20 cellular contexts compared by ENCODE assay signal in genomic region chr9:137836151-137836830, GRCh38. TPM values are rescaled to one million over a fixed set of nuclear protein-coding genes. Genes with fewer than 3 reads are reported as not detected.
DNase-seq lines count a peak whose midpoint lies in the region; ATAC-seq, FAIRE-seq and TF ChIP-seq lines count a peak whose summit lies in the region.
"Had no signal": no experiment of that assay in that cellular context is flagged by ENCODE, and none has a peak within 500 bp of the region (broad histone marks: within the 10 kb centered on the region; RNA-seq: fewer than 3 reads in every experiment).

No MANE protein-coding gene starts in this region.

- no peaks in the 10 kb centered on the region for H3K79me2 ChIP-seq in HepG2 (ENCODE audit: insufficient read depth, low read length)

- BruUV-seq in HepG2 (replicated peaks; lab: Mats Ljungman, UMichigan), result no TSS peak

- H3K9ac ChIP-seq in HepG2 (ENCODE audit: insufficient read depth, low read depth, low read length), result no peak overlapping the region

- H3K4me1 ChIP-seq in HepG2 (ENCODE audit: insufficient read depth, low read length), result no peaks in the 10 kb centered on the region
- H3K4me1 ChIP-seq in right lobe of liver, result no peaks in the 10 kb centered on the region
- H3K4me1 ChIP-seq: HAP-1, Peyer's patch had no signal

- H3K9me3 ChIP-seq in HepG2 (ENCODE audit: low read length), result no peaks in the 10 kb centered on the region
- H3K9me3 ChIP-seq in right lobe of liver, result no peaks in the 10 kb centered on the region
- H3K9me3 ChIP-seq: HAP-1, MG63, Peyer's patch, SJCRH30 had no signal

- CTCF ChIA-PET in HepG2 (lab: Yijun Ruan, JAX; ENCODE audit: low intra/inter-chr PET ratio, low total read pairs), result no interaction called here

- POLR2A ChIA-PET in HepG2 (lab: Yijun Ruan, JAX), result no interaction called here

- intact Hi-C loops in HepG2 (cut with micrococcal nuclease; ENCODE audit: unreplicated experiment) (no loop called here), right lobe of liver (cut with DNase I) (no loop called here)

- DNase-seq in HepG2 (ENCODE audit: low spot score) (no peak), right lobe of liver (no peak), NCI-H2107 (lab: John Stamatoyannopoulos, UW) (peak; percentile 43), islet precursor cell (peak; percentile 40), SK-N-DZ (ENCODE audit: low spot score) (no peak)
- DNase-seq: CD4-positive, CD25-positive, alpha-beta regulatory T cell; EL; GF-D8; MG63; NCI-H1417; NCI-H2081 treated with DMSO at 0.1 percent for 48 hours; NCI-H2227 treated with DMSO at 0.1 percent for 48 hours; NCI-H774 had no signal

- no peak for TF ChIP-seq CTCF in HepG2 (CRISPR knock-in tag; IDR thresholded peaks at IDR 0.05)
- no peak for TF ChIP-seq CTCF in right lobe of liver (IDR thresholded peaks at IDR 0.05)

- H3K4me2 ChIP-seq in HepG2 (ENCODE audit: low read depth, low read length), result no peak overlapping the region

- no peak for TF ChIP-seq RAD21 in HepG2 (CRISPR knock-in tag; IDR thresholded peaks at IDR 0.05)

- 97% methylated on average over 21 of the region's 28 CpGs for WGBS in HepG2 (ENCODE audit: low lambda C conversion rate)
- 85% methylated on average over 19 of the region's 28 CpGs for WGBS in right lobe of liver (ENCODE audit: insufficient coverage, low coverage, low lambda C conversion rate, missing lambda C conversion rate)

- ATAC-seq in HepG2, result no peak
- no peak for ATAC-seq in right lobe of liver
- no peak for ATAC-seq in GM19452 (IDR thresholded peaks at IDR 0.05; ENCODE audit: unreplicated experiment)
- no peak for ATAC-seq in GM18520 (IDR thresholded peaks at IDR 0.05; ENCODE audit: unreplicated experiment)

- H3K36me3 ChIP-seq in HepG2 (replicated peaks in 1 of 2; ENCODE audit: control insufficient read depth in 1 of 2, insufficient read depth in 2 of 2, low read length in 2 of 2) (peaks cover 4 to 37% of the 10 kb centered on the region in 2 experiments; a peak in 3 of 5 replicates), right lobe of liver (peaks cover 0 to 44% (median 7%) of the 10 kb centered on the region in 4 donors)

- no peak overlapping the region for H3K4me3 ChIP-seq in HepG2 (replicated peaks in 1 of 3; ENCODE audit: insufficient read depth in 1 of 3, low read depth in 2 of 3, low read length in 3 of 3)
- no peak overlapping the region for H3K4me3 ChIP-seq in right lobe of liver
- H3K4me3 ChIP-seq: HAP-1, MG63, Peyer's patch, SJCRH30 had no signal

- H4K20me1 ChIP-seq in HepG2 (ENCODE audit: insufficient read depth, low read length), result no peaks in the 10 kb centered on the region

- H2AFZ ChIP-seq in HepG2 (ENCODE audit: low read length), result no peak overlapping the region

- TF ChIP-seq POLR2A in HepG2 (IDR thresholded peaks at IDR 0.05; ENCODE audit: insufficient read depth in 1 of 2, low read depth in 2 of 2, low read length in 2 of 2) (no peak), right lobe of liver (IDR thresholded peaks at IDR 0.05) (no peak)

- in situ Hi-C loops in HepG2 (cut with HindIII; ENCODE audit: extremely low pct_ligation_motif_present, low pct_unique_long_range_greater_than_20kb), result no loop called here

- no peaks in the 10 kb centered on the region for H3K27me3 ChIP-seq in HepG2 (ENCODE audit: control insufficient read depth in 1 of 2, insufficient read depth in 2 of 2, low read length in 2 of 2)
- H3K27me3 ChIP-seq in right lobe of liver, result no peaks in the 10 kb centered on the region
- H3K27me3 ChIP-seq: MG63, Peyer's patch, SJCRH30 had no signal

- no peak for TF ChIP-seq EP300 in HepG2 (IDR thresholded peaks at IDR 0.05; ENCODE audit: low read depth in 2 of 2, low read length in 2 of 2)
- no peak for TF ChIP-seq EP300 in HepG2 (CRISPR knock-in tag; IDR thresholded peaks at IDR 0.05; ENCODE audit: borderline replicate concordance)

- FAIRE-seq in HepG2 (lab: Jason Lieb, UNC), result no peak

- H3K27ac ChIP-seq in HepG2 (ENCODE audit: extremely low read length, insufficient read depth, low read length), result no peak overlapping the region
- no peak overlapping the region for H3K27ac ChIP-seq in right lobe of liver
- H3K27ac ChIP-seq: Peyer's patch, SJCRH30 had no signal

TF ChIP-seq in HepG2, 621 proteins besides CTCF, POLR2A, EP300 and RAD21:
- TF ChIP-seq ZBTB3 (CRISPR knock-in tag; IDR thresholded peaks at IDR 0.05; ENCODE audit: borderline replicate concordance, low read depth) (no peak), CEBPB (IDR thresholded peaks at IDR 0.05; ENCODE audit: borderline replicate concordance, low read depth, low read length) (peak; percentile 91; the same call in 1 of the 2 replicates), ARNT2 (CRISPR knock-in tag; IDR thresholded peaks at IDR 0.05; ENCODE audit: low read depth) (no peak), CEBPG (CRISPR knock-in tag; IDR thresholded peaks at IDR 0.05) (peak; percentile 66; the same call in 1 of the 2 replicates), NFATC3 (CRISPR knock-in tag; IDR thresholded peaks at IDR 0.05) (no peak)

RNA-seq across cellular contexts. Expression of gene CACNA1B, which starts 41.3 kb away (rescaled TPM):
- total RNA-seq in HepG2 (2016; rRNA removed; fragmentation: Illumina TruSeq; extraction: Trizol) (0.04 TPM in 1 of 2 replicates, not detected in the other), right lobe of liver (not detected)
- total RNA-seq in HepG2 (2016; cell fraction: cytosol; rRNA removed; fragmentation: Illumina TruSeq; extraction: Trizol; ENCODE audit: low read depth), result under 0.01 TPM in 2 replicates
- 0.02 TPM in 1 of 2 replicates, not detected in the other for total RNA-seq in HepG2 (2016; cell fraction: insoluble cytoplasmic fraction; rRNA removed; fragmentation: Illumina TruSeq; extraction: Trizol)
- total RNA-seq in HepG2 (2016; cell fraction: membrane; rRNA removed; fragmentation: Illumina TruSeq; extraction: Trizol), result not detected in 2 replicates
- total RNA-seq in HepG2 (2016; cell fraction: nucleus; rRNA removed; fragmentation: Illumina TruSeq; extraction: Trizol), result 0.03 and 0.06 TPM in 2 replicates
- polyA plus RNA-seq in HepG2 (2011; rRNA removed), result under 0.01 TPM in 1 of 2 replicates, not detected in the other
- polyA plus RNA-seq in HepG2 (2011; cell fraction: cytosol; rRNA removed), result 0.07 TPM in 1 of 2 replicates, not detected in the other
- polyA plus RNA-seq in HepG2 (2011; cell fraction: nucleus; rRNA removed), result 0.02 and 0.05 TPM in 2 replicates
- polyA plus RNA-seq in HepG2 (2012), result 0.01 TPM in 1 of 2 replicates, not detected in the other
- polyA plus RNA-seq in HepG2 (2016; cell fraction: cytosol; fragmentation: Illumina TruSeq; extraction: Trizol; ENCODE audit: low read depth), result not detected in 2 replicates
- not detected in 2 replicates for polyA plus RNA-seq in HepG2 (2016; cell fraction: insoluble cytoplasmic fraction; fragmentation: Illumina TruSeq; extraction: Trizol; ENCODE audit: low read depth)
- not detected in 2 replicates for polyA plus RNA-seq in HepG2 (2016; cell fraction: membrane; fragmentation: Illumina TruSeq; extraction: Trizol; ENCODE audit: low read depth)
- polyA plus RNA-seq in HepG2 (2016; cell fraction: nucleus; fragmentation: Illumina TruSeq; extraction: Trizol; ENCODE audit: insufficient read depth, low read depth), result 0.10 TPM in 1 of 2 replicates, not detected in the other
- 0.06 and 0.14 TPM in 2 replicates for polyA minus RNA-seq in HepG2 (2011; rRNA and poly(A)+ RNA removed; ENCODE audit: low replicate concordance)
- polyA minus RNA-seq in HepG2 (2011; cell fraction: cytosol; rRNA and poly(A)+ RNA removed), result not detected in 2 replicates
- under 0.01 TPM in 1 of 2 replicates, not detected in the other for polyA minus RNA-seq in HepG2 (2011; cell fraction: nucleus; rRNA and poly(A)+ RNA removed)
- polyA plus RNA-seq in SK-N-DZ (2014; cell fraction: cytosol; rRNA removed), result 10.3 and 13.9 TPM in 2 replicates
- polyA plus RNA-seq in SK-N-DZ (2014; cell fraction: nucleus; rRNA removed), result 27.7 and 38.8 TPM in 2 replicates
- total RNA-seq: CD4-positive, CD25-positive, alpha-beta regulatory T cell; LHCN-M2; OCI-LY7 had no signal
- polyA plus RNA-seq: CD4-positive, CD25-positive, alpha-beta regulatory T cell had no signal

Comparison
In these comparisons a context has a peak if more than half of its experiments do, and no peak if none do; other contexts are left out.
1. DNase-seq: peak in NCI-H2107 (single experiment) and islet precursor cell (single experiment); none in HepG2 (single experiment), right lobe of liver (0 of 3) and SK-N-DZ (single experiment).